16 cellular contexts compared by ENCODE assay signal in genomic region chr20:59647271-59647670, GRCh38. TPM values are rescaled to one million over a fixed set of nuclear protein-coding genes. Genes with fewer than 3 reads are reported as not detected.
DNase-seq lines count a peak whose midpoint lies in the region; ATAC-seq and TF ChIP-seq lines count a peak whose summit lies in the region.
"Had no signal": no experiment of that assay in that cellular context is flagged by ENCODE, and none has a peak within 500 bp of the region (broad histone marks: within the 10 kb centered on the region; RNA-seq: fewer than 3 reads in every experiment).

No MANE protein-coding gene starts in this region.

- no peak overlapping the region for H3K4me3 ChIP-seq in right atrium auricular region
- no peak overlapping the region for H3K4me3 ChIP-seq in left ventricle myocardium inferior
- H3K4me3 ChIP-seq in dorsolateral prefrontal cortex: no peak overlapping the region
- no peak overlapping the region for H3K4me3 ChIP-seq in aorta (ENCODE audit: low read length in 2 of 2)

- H3K4me1 ChIP-seq in right atrium auricular region (peaks cover 0 to 5% of the 10 kb centered on the region in 2 donors), left ventricle myocardium inferior (peaks cover 13% of the 10 kb centered on the region), aorta (ENCODE audit: control insufficient read depth in 1 of 2, insufficient read depth in 2 of 2, low read length in 2 of 2) (no peaks in the 10 kb centered on the region)

- H3K36me3 ChIP-seq in right atrium auricular region (no peaks in the 10 kb centered on the region), left ventricle myocardium inferior (no peaks in the 10 kb centered on the region), aorta (ENCODE audit: control insufficient read depth in 1 of 2, insufficient read depth in 2 of 2, low read length in 1 of 2) (no peaks in the 10 kb centered on the region)

- ATAC-seq in aorta (ENCODE audit: low FRiP score) (no peak), HG03039 (IDR thresholded peaks at IDR 0.05; ENCODE audit: unreplicated experiment) (no peak)

- no peak for TF ChIP-seq CTCF in right atrium auricular region (IDR thresholded peaks at IDR 0.05)
- TF ChIP-seq CTCF in left ventricle myocardium inferior (IDR thresholded peaks at IDR 0.05; ENCODE audit: borderline replicate concordance): no peak
- TF ChIP-seq CTCF in dorsolateral prefrontal cortex (IDR thresholded peaks at IDR 0.05 in 54 of 56, conservative IDR thresholded peaks at IDR 0.05 in 2 of 56; ENCODE audit: low read depth in 1 of 56, partially characterized antibody in 56 of 56): no peak

- no peak overlapping the region for H3K27ac ChIP-seq in right atrium auricular region
- no peak overlapping the region for H3K27ac ChIP-seq in left ventricle myocardium inferior (replicated peaks)
- peak overlapping the region in 31 of 59 donors; percentile 31 to 96 (median 93) for H3K27ac ChIP-seq in dorsolateral prefrontal cortex
- H3K27ac ChIP-seq in aorta (ENCODE audit: low read depth in 1 of 2, low read length in 2 of 2): no peak overlapping the region
- H3K27ac ChIP-seq: HL-60 had no signal

- H3K27me3 ChIP-seq in right atrium auricular region (no peaks in the 10 kb centered on the region), left ventricle myocardium inferior (ENCODE audit: low read depth) (no peaks in the 10 kb centered on the region), dorsolateral prefrontal cortex (no peaks in the 10 kb centered on the region), aorta (ENCODE audit: control insufficient read depth in 1 of 2, insufficient read depth in 2 of 2, low read length in 1 of 2) (peaks cover 0 to 3% of the 10 kb centered on the region in 2 donors)

- intact Hi-C loops in left ventricle myocardium inferior (cut with micrococcal nuclease): no loop called here
- intact Hi-C loops in dorsolateral prefrontal cortex (cut with DNase I): loop anchor here (2.0 to 5.0 kb wide), 2 partner anchors 45 to 104 kb away; partner anchors contain the start of gene PHACTR3 (in 1 of the 2)
- intact Hi-C loops in aorta (cut with DNase I): no loop called here

- no peaks in the 10 kb centered on the region for H3K9me3 ChIP-seq in right atrium auricular region
- H3K9me3 ChIP-seq in left ventricle myocardium inferior (replicated peaks): no peaks in the 10 kb centered on the region
- peaks cover 3% of the 10 kb centered on the region for H3K9me3 ChIP-seq in aorta (ENCODE audit: control insufficient read depth, low read length)

- DNase-seq in right atrium auricular region (ENCODE audit: low spot score) (peak; percentile 21), left ventricle myocardium inferior (no peak), dorsolateral prefrontal cortex (peak in 1 of 10 donors; percentile 1), mesenteric fat pad (ENCODE audit: low spot score) (peak; percentile 16), aorta (no peak), NCI-H748 treated with DMSO at 0.1 percent for 48 hours (lab: John Stamatoyannopoulos, UW) (no peak)
- DNase-seq: ACHN; C1 segment of cervical spinal cord; Calu3; CD4-positive, alpha-beta T cell; DMS 273 treated with DMSO at 0.1 percent for 48 hours; GOT3; H9 had no signal

RNA-seq across cellular contexts. Expression of gene PHACTR3, which starts 42.9 kb away (rescaled TPM):
- total RNA-seq in right atrium auricular region (10 to 100 TPM in 1 of 2 donors, under 1 TPM in 1; 0.86 to 24.2 TPM), left ventricle myocardium inferior (4.3 TPM), dorsolateral prefrontal cortex (100 to 1,000 TPM in 74 of 120 experiments, 10 to 100 TPM in 46; 79.3 to 168 (median 106) TPM), mesenteric fat pad (1.8 TPM), aorta (under 1 TPM; 0.16 to 0.27 TPM)
- not detected for polyA plus RNA-seq in aorta
- total RNA-seq: A172; CD4-positive, alpha-beta T cell; H9 had no signal

Comparison
In these comparisons a context has a peak if more than half of its experiments do, and no peak if none do; other contexts are left out.
1. DNase-seq: peak in right atrium auricular region (single experiment) and mesenteric fat pad (single experiment); none in left ventricle myocardium inferior (single experiment), aorta (0 of 2) and NCI-H748 treated with DMSO at 0.1 percent for 48 hours (single experiment).
2. H3K27ac ChIP-seq: peak in dorsolateral prefrontal cortex (31 of 59); none in right atrium auricular region (0 of 2), left ventricle myocardium inferior (single experiment) and aorta (0 of 2).
3. intact Hi-C loops: an anchor here in dorsolateral prefrontal cortex (2.0 to 5.0 kb wide); none called in left ventricle myocardium inferior and aorta.